Comparison of ENCODE assay signal across 7 cellular contexts in genomic region chr19:5880604-5881078, GRCh38. TPM values are rescaled to one million over a fixed set of nuclear protein-coding genes. Genes with fewer than 3 reads are reported as not detected.
DNase-seq lines count a peak whose midpoint lies in the region; ATAC-seq and TF ChIP-seq lines count a peak whose summit lies in the region.
"Had no signal": no experiment of that assay in that cellular context is flagged by ENCODE, and none has a peak within 500 bp of the region (broad histone marks: within the 10 kb centered on the region; RNA-seq: fewer than 3 reads in every experiment).

No MANE protein-coding gene starts in this region.

- H4K20me1 ChIP-seq in SK-N-SH (ENCODE audit: insufficient read depth) = no peaks in the 10 kb centered on the region

- H3K79me2 ChIP-seq in SK-N-SH (ENCODE audit: insufficient read depth) = no peaks in the 10 kb centered on the region

- no peaks in the 10 kb centered on the region for H3F3A ChIP-seq in SK-N-SH (replicated peaks; ENCODE audit: insufficient read depth)

- H3K27ac ChIP-seq in cardiac muscle cell (peak overlapping the region; percentile 82), SK-N-SH (ENCODE audit: low read depth in 2 of 2, low read length in 1 of 2) (no peak overlapping the region)

- no peak overlapping the region for H3K4me3 ChIP-seq in cardiac muscle cell
- no peak overlapping the region for H3K4me3 ChIP-seq in SK-N-SH (ENCODE audit: low read depth in 2 of 2, low read length in 1 of 2)

- no peak overlapping the region for H3K9ac ChIP-seq in SK-N-SH

- no peak overlapping the region for H2AFZ ChIP-seq in SK-N-SH (ENCODE audit: low read depth)

- peaks cover 13% of the 10 kb centered on the region for H3K4me1 ChIP-seq in cardiac muscle cell (ENCODE audit: low read depth)
- H3K4me1 ChIP-seq in SK-N-SH (ENCODE audit: control insufficient read depth in 1 of 2, insufficient read depth in 2 of 2, low read depth in 1 of 2, low read length in 1 of 2) = peaks cover 0 to 6% of the 10 kb centered on the region in 2 experiments; a peak in 1 of 4 replicates

- H3K9me2 ChIP-seq in SK-N-SH = no peaks in the 10 kb centered on the region

- ATAC-seq in HG02981 (IDR thresholded peaks at IDR 0.05; ENCODE audit: unreplicated experiment) = no peak

- no peak for TF ChIP-seq EP300 in SK-N-SH (IDR thresholded peaks at IDR 0.05; ENCODE audit: borderline replicate concordance in 1 of 2, low read depth in 1 of 2, low read length in 1 of 2)

- no peak overlapping the region for H3K4me2 ChIP-seq in SK-N-SH

- no peaks in the 10 kb centered on the region for H3K9me3 ChIP-seq in cardiac muscle cell (ENCODE audit: low read depth)
- no peaks in the 10 kb centered on the region for H3K9me3 ChIP-seq in SK-N-SH

- DNase-seq in NCI-H510A treated with DMSO at 0.1 percent for 48 hours (lab: John Stamatoyannopoulos, UW) (peak; percentile 67), cardiac muscle cell (ENCODE audit: low read depth in 1 of 2, low spot score in 1 of 2) (peak; percentile 91 to 92), stromal cell of bone marrow (ENCODE audit: low read depth) (peak; percentile 36), SK-N-SH (no peak), Kasumi-1 (lab: John Stamatoyannopoulos, UW) (no peak)
- DNase-seq: activated naive CD4-positive, alpha-beta T cell treated with anti-CD3 and anti-CD28 coated beads, Interleukin-2, amount 10 ng/mL, durations not matched to agents 7 days and 5 days had no signal

- H3K27me3 ChIP-seq in cardiac muscle cell = no peaks in the 10 kb centered on the region
- no peaks in the 10 kb centered on the region; the same call in 1 of the 2 replicates for H3K27me3 ChIP-seq in SK-N-SH (ENCODE audit: insufficient read depth)

- POLR2A ChIA-PET in SK-N-SH (lab: Yijun Ruan, JAX) = no interaction called here

- TF ChIP-seq CTCF in cardiac muscle cell (IDR thresholded peaks at IDR 0.05; ENCODE audit: low read depth, low read length) = no peak
- TF ChIP-seq CTCF in SK-N-SH (IDR thresholded peaks at IDR 0.05) = no peak

- no peaks in the 10 kb centered on the region for H3K36me3 ChIP-seq in cardiac muscle cell
- H3K36me3 ChIP-seq in SK-N-SH (replicated peaks in 1 of 2; ENCODE audit: control insufficient read depth in 1 of 2, insufficient read depth in 2 of 2, low read length in 1 of 2) = no peaks in the 10 kb centered on the region

- CTCF ChIA-PET in SK-N-SH (lab: Yijun Ruan, JAX) = interaction anchor here (1.5 kb wide), 1 partner anchor 13 kb away, joined by 4 read pairs; no protein-coding TSS in a partner anchor

- TF ChIP-seq RAD21 in SK-N-SH (IDR thresholded peaks at IDR 0.05; ENCODE audit: low read length) = no peak

- 43% methylated on average over 7 of the region's 15 CpGs for WGBS in SK-N-SH (ENCODE audit: low lambda C conversion rate)

TF ChIP-seq in SK-N-SH, 30 proteins besides CTCF, POLR2A, EP300 and RAD21 (continues in another document):
- TF ChIP-seq PBX3 (IDR thresholded peaks at IDR 0.05) = no peak
- TF ChIP-seq FOSL2 (IDR thresholded peaks at IDR 0.05; ENCODE audit: borderline replicate concordance, low read depth) = no peak
- TF ChIP-seq REST (IDR thresholded peaks at IDR 0.05; ENCODE audit: low read depth, low read length) = no peak
- no peak for TF ChIP-seq CHD2 (IDR thresholded peaks at IDR 0.05; ENCODE audit: low read length, partially characterized antibody)
- TF ChIP-seq USF1 (IDR thresholded peaks at IDR 0.05; ENCODE audit: borderline replicate concordance, low read depth) = no peak
- TF ChIP-seq GABPA (IDR thresholded peaks at IDR 0.05; ENCODE audit: low read depth) = no peak
- TF ChIP-seq TEAD4 (IDR thresholded peaks at IDR 0.05; ENCODE audit: borderline replicate concordance, insufficient read depth) = no peak
- no peak for TF ChIP-seq USF2 (IDR thresholded peaks at IDR 0.05; ENCODE audit: borderline replicate concordance, low read depth, low read length)
- no peak for TF ChIP-seq NFIC (IDR thresholded peaks at IDR 0.05; ENCODE audit: borderline replicate concordance)
- TF ChIP-seq MEF2A (IDR thresholded peaks at IDR 0.05; ENCODE audit: borderline replicate concordance, low read depth) = no peak
- no peak for TF ChIP-seq POLR2AphosphoS5 (IDR thresholded peaks at IDR 0.05; ENCODE audit: low read depth, low read length)
- TF ChIP-seq TAF1 (IDR thresholded peaks at IDR 0.05; ENCODE audit: borderline replicate concordance, low read depth, low read length) = no peak
- TF ChIP-seq RCOR1 (IDR thresholded peaks at IDR 0.05; ENCODE audit: low read length) = no peak
- no peak for TF ChIP-seq MXI1 (IDR thresholded peaks at IDR 0.05; ENCODE audit: low read depth, low read length)
- TF ChIP-seq RXRA (IDR thresholded peaks at IDR 0.05; ENCODE audit: borderline replicate concordance, low read depth) = no peak
- TF ChIP-seq YY1 (IDR thresholded peaks at IDR 0.05; ENCODE audit: low read depth) = no peak

RNA-seq across cellular contexts. Expression of gene FUT5, which starts 10.3 kb away (rescaled TPM):
- 1.5 TPM in 1 of 2 replicates, not detected in the other for total RNA-seq in cardiac muscle cell
- 8.9 TPM in 1 of 2 replicates, not detected in the other for polyA plus RNA-seq in cardiac muscle cell
- polyA plus RNA-seq in SK-N-SH (2012; rRNA removed) = not detected in 2 replicates
- not detected in 2 replicates for polyA plus RNA-seq in SK-N-SH (2012; cell fraction: cytosol; rRNA removed)
- polyA plus RNA-seq in SK-N-SH (2012; cell fraction: nucleus; rRNA removed) = not detected in 2 replicates

RNA-seq across cellular contexts. Expression of gene NDUFA11, which starts 22.9 kb away (rescaled TPM):
- total RNA-seq in cardiac muscle cell = 295 and 485 TPM in 2 replicates
- polyA plus RNA-seq in cardiac muscle cell (738 and 760 TPM in 2 replicates), SK-N-SH (2012; rRNA removed) (386 and 534 TPM in 2 replicates)
- 223 and 307 TPM in 2 replicates for polyA plus RNA-seq in SK-N-SH (2012; cell fraction: cytosol; rRNA removed)
- polyA plus RNA-seq in SK-N-SH (2012; cell fraction: nucleus; rRNA removed) = 249 and 444 TPM in 2 replicates

RNA-seq across cellular contexts. Expression of gene VMAC, which starts 24.0 kb away (rescaled TPM):
- total RNA-seq in cardiac muscle cell = 13.0 and 23.1 TPM in 2 replicates
- polyA plus RNA-seq in cardiac muscle cell (3.9 and 6.2 TPM in 2 replicates), SK-N-SH (2012; rRNA removed) (6.5 and 9.1 TPM in 2 replicates)
- polyA plus RNA-seq in SK-N-SH (2012; cell fraction: cytosol; rRNA removed) = 1.9 and 2.6 TPM in 2 replicates
- 40.0 and 44.0 TPM in 2 replicates for polyA plus RNA-seq in SK-N-SH (2012; cell fraction: nucleus; rRNA removed)

RNA-seq across cellular contexts. Expression of gene FUT3, which starts 29.4 kb away (rescaled TPM):
- 0.14 and 3.8 TPM in 2 replicates for total RNA-seq in cardiac muscle cell
- polyA plus RNA-seq in cardiac muscle cell (0.92 TPM in 1 of 2 replicates, not detected in the other), SK-N-SH (2012; rRNA removed) (not detected in 2 replicates)
- polyA plus RNA-seq in SK-N-SH (2012; cell fraction: cytosol; rRNA removed) = not detected in 2 replicates
- polyA plus RNA-seq in SK-N-SH (2012; cell fraction: nucleus; rRNA removed) = not detected in 2 replicates

RNA-seq across cellular contexts. Expression of gene CAPS, which starts 33.4 kb away (rescaled TPM):
- 14.4 and 23.6 TPM in 2 replicates for total RNA-seq in cardiac muscle cell
- polyA plus RNA-seq in cardiac muscle cell (14.1 and 17.7 TPM in 2 replicates), SK-N-SH (2012; rRNA removed) (13.4 and 17.3 TPM in 2 replicates)
- polyA plus RNA-seq in SK-N-SH (2012; cell fraction: cytosol; rRNA removed) = 2.8 and 4.4 TPM in 2 replicates
- polyA plus RNA-seq in SK-N-SH (2012; cell fraction: nucleus; rRNA removed) = 93.5 and 127 TPM in 2 replicates

Comparison
In these comparisons a context has a peak if more than half of its experiments do, and no peak if none do; other contexts are left out.
1. DNase-seq: peak in NCI-H510A treated with DMSO at 0.1 percent for 48 hours (single experiment), cardiac muscle cell (2 of 2) and stromal cell of bone marrow (single experiment); none in SK-N-SH (single experiment) and Kasumi-1 (0 of 2).